In the genomic region with DNA sequence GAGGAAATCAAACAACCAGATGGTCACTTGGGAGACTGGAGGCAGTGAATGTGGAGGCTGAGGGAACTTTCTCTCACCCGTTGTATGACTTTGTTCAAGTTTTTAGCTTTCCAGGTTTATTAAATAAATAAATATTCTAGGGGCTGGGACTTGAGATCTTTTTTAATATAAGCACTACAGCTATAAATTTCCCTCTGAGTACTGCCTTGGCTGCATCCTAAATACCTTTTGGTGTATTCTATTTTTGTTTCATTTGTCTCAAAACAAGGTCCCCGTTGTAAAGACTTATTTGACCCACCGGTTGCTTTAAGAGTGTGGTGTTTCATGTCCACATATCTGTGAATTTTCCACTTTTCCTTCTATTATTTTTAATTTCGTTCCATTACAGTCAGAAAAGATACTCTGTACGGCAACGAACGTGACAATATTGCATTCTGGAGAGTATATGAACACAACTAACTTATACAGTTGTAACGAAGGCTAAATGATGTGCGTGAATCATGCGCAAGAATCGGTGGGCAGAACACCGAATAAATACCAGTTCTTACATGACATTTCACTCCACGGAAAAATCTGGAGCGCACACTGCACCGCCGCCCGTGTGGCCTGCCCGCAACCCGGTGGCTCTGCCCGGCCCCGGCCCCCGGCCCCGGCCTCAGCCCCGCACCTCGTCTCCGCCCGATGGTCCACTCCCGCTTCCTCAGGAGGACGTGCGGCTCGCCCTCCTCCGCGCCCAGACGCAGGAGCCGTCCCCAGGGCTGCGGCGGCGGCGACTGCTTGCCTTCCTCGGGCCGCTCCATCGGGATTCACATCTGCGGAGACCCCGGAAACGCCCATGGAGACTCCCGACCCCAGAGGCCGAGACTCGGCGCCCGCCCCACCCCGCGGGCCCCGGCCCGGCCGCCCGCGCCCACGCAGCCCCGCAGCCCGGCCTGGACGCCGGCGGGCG, we compare ENCODE assay signal across 8 cellular contexts. TPM values are rescaled to one million over a fixed set of nuclear protein-coding genes. Genes with fewer than 3 reads are reported as not detected.
DNase-seq lines count a peak whose midpoint lies in the region; ATAC-seq and TF ChIP-seq lines count a peak whose summit lies in the region.

No MANE protein-coding gene starts in this region.

- peak; percentile 28 for ATAC-seq in HG02938 (IDR thresholded peaks at IDR 0.05; ENCODE audit: unreplicated experiment)

- H3K4me3 ChIP-seq in Peyer's patch (peak overlapping the region; percentile 47 to 92 (median 84)), duodenal mucosa (ENCODE audit: low read depth in 1 of 2, low read length in 2 of 2) (peak overlapping the region; percentile 84), mononuclear cell (ENCODE audit: low read length) (peak overlapping the region; percentile 81)

- no peaks in the 10 kb centered on the region for H3K9me3 ChIP-seq in Peyer's patch
- no peaks in the 10 kb centered on the region for H3K9me3 ChIP-seq in duodenal mucosa (ENCODE audit: control insufficient read depth in 1 of 2, low read length in 2 of 2)
- H3K9me3 ChIP-seq in mononuclear cell (ENCODE audit: low read depth, low read length) = no peaks in the 10 kb centered on the region

- no peak for TF ChIP-seq POLR2A in Peyer's patch (IDR thresholded peaks at IDR 0.05)

- no peak for TF ChIP-seq CTCF in Peyer's patch (IDR thresholded peaks at IDR 0.05)

- H3K27me3 ChIP-seq in Peyer's patch (no peaks in the 10 kb centered on the region), duodenal mucosa (ENCODE audit: control insufficient read depth in 1 of 2, insufficient read depth in 2 of 2, low read length in 2 of 2) (no peaks in the 10 kb centered on the region), mononuclear cell (ENCODE audit: insufficient read depth, low read length) (no peaks in the 10 kb centered on the region)

- H3K27ac ChIP-seq in Peyer's patch (peak overlapping the region; percentile 85 to 98 (median 92)), duodenal mucosa (ENCODE audit: low read depth, low read length) (peak overlapping the region; percentile 56)

- peaks cover 0 to 12% (median 0%) of the 10 kb centered on the region in 3 donors for H3K36me3 ChIP-seq in Peyer's patch
- peaks cover 0 to 4% of the 10 kb centered on the region in 2 donors for H3K36me3 ChIP-seq in duodenal mucosa (ENCODE audit: control insufficient read depth in 1 of 2, insufficient read depth in 2 of 2, low read length in 2 of 2)

- H3K4me1 ChIP-seq in Peyer's patch (peaks cover 0 to 6% (median 0%) of the 10 kb centered on the region in 4 donors), duodenal mucosa (ENCODE audit: control insufficient read depth in 1 of 2, insufficient read depth in 2 of 2, low read length in 2 of 2) (peaks cover 0 to 8% of the 10 kb centered on the region in 2 donors), mononuclear cell (ENCODE audit: insufficient read depth, low read length) (peaks cover 13% of the 10 kb centered on the region)

- peak; percentile 6 for DNase-seq in activated gamma-delta T cell treated with Interleukin-2 at 50 U/mL for 16 hours
- no peak for DNase-seq in activated gamma-delta T cell (lab: John Stamatoyannopoulos, UW)
- DNase-seq in Peyer's patch = peak in 1 of 3 donors; percentile 53
- no peak for DNase-seq in epidermal melanocyte (ENCODE audit: insufficient read length, low spot score)
- no peak for DNase-seq in NOMO-1 (lab: John Stamatoyannopoulos, UW; ENCODE audit: unreplicated experiment in 2 of 2)

- peak overlapping the region; percentile 51 to 56 for H3K9ac ChIP-seq in duodenal mucosa (ENCODE audit: low read depth in 1 of 2, low read length in 2 of 2)

RNA-seq across cellular contexts. Expression of gene CHFR, which starts 0.6 kb away (rescaled TPM):
- 100 to 1,000 TPM in 1 of 4 donors, 10 to 100 TPM in 3; 80.6 to 125 (median 94.7) TPM for total RNA-seq in Peyer's patch
- total RNA-seq in mononuclear cell = 51.2 TPM

RNA-seq across cellular contexts. Expression of gene GOLGA3, which starts 58.1 kb away (rescaled TPM):
- total RNA-seq in Peyer's patch (10 to 100 TPM; 47.8 to 90.8 (median 76.6) TPM), mononuclear cell (21.9 TPM)
